ENCODE assay signal across 14 cellular contexts in genomic region chr2:127637236-127637630, GRCh38. TPM values are rescaled to one million over a fixed set of nuclear protein-coding genes. Genes with fewer than 3 reads are reported as not detected.
A peak's percentile ranks its signal among the peaks of the same experiment; 100 is the strongest.
DNase-seq lines count a peak whose midpoint lies in the region; ATAC-seq, FAIRE-seq and TF ChIP-seq lines count a peak whose summit lies in the region.
"Had no signal": no experiment of that assay in that cellular context is flagged by ENCODE, and none has a peak within 500 bp of the region (broad histone marks: within the 10 kb centered on the region; RNA-seq: fewer than 3 reads in every experiment).

No MANE protein-coding gene starts in this region.

- H3K9ac ChIP-seq in liver (ENCODE audit: low read depth in 1 of 2, low read length in 2 of 2) = no peak overlapping the region
- H3K9ac ChIP-seq in HepG2 (ENCODE audit: insufficient read depth, low read depth, low read length) = no peak overlapping the region
- peak overlapping the region; percentile 76 for H3K9ac ChIP-seq in endothelial cell of umbilical vein (replicated peaks; ENCODE audit: extremely low read depth, insufficient read depth, low read length)
- no peak overlapping the region for H3K9ac ChIP-seq in neuronal stem cell (ENCODE audit: low read depth, low read length, poor library complexity)

- peak overlapping the region; percentile 37 for H3K4ac ChIP-seq in neuronal stem cell (ENCODE audit: low read length)

- H3K36me3 ChIP-seq in liver (ENCODE audit: control insufficient read depth in 4 of 4, insufficient read depth in 3 of 4, low read depth in 1 of 4, low read length in 3 of 4) (peaks cover 0 to 6% (median 0%) of the 10 kb centered on the region in 4 donors), HepG2 (replicated peaks in 1 of 2; ENCODE audit: control insufficient read depth in 1 of 2, insufficient read depth in 2 of 2, low read length in 2 of 2) (no peaks in the 10 kb centered on the region), endothelial cell of umbilical vein (ENCODE audit: control insufficient read depth in 2 of 2, extremely low read depth in 1 of 2, insufficient read depth in 2 of 2, low read length in 2 of 2) (no peaks in the 10 kb centered on the region), neuronal stem cell (replicated peaks in 1 of 2; ENCODE audit: control insufficient read depth in 2 of 2, insufficient read depth in 2 of 2, low read length in 2 of 2) (no peaks in the 10 kb centered on the region)

- ATAC-seq in HepG2 = no peak
- ATAC-seq: effector memory CD8-positive, alpha-beta T cell had no signal

- H3K4me2 ChIP-seq in HepG2 (ENCODE audit: low read depth, low read length) (no peak overlapping the region), endothelial cell of umbilical vein (ENCODE audit: insufficient read depth, low read length) (peak overlapping the region; percentile 38), neuronal stem cell (ENCODE audit: insufficient read depth, low read length, poor library complexity, severe bottlenecking) (no peak overlapping the region)

- no peaks in the 10 kb centered on the region for H3K79me1 ChIP-seq in neuronal stem cell (ENCODE audit: low read depth, low read length)

- intact Hi-C loops in HepG2 (cut with micrococcal nuclease; ENCODE audit: unreplicated experiment) (no loop called here), endothelial cell of umbilical vein (cut with micrococcal nuclease) (loop anchor here (1.0 to 2.0 kb wide), 4 partner anchors 22 to 111 kb away; partner anchors contain the start of genes IWS1 and SFT2D3)

- H3K9me3 ChIP-seq in liver (ENCODE audit: control insufficient read depth in 4 of 4, low read length in 3 of 4) (no peaks in the 10 kb centered on the region), HepG2 (ENCODE audit: low read length) (no peaks in the 10 kb centered on the region), endothelial cell of umbilical vein (replicated peaks; ENCODE audit: control insufficient read depth, insufficient read depth, low read length) (no peaks in the 10 kb centered on the region), neuronal stem cell (replicated peaks in 1 of 2; ENCODE audit: control insufficient read depth in 2 of 2, insufficient read depth in 1 of 2, low read depth in 1 of 2, low read length in 2 of 2) (no peaks in the 10 kb centered on the region)

- peak overlapping the region; percentile 97 for H2AK5ac ChIP-seq in neuronal stem cell (ENCODE audit: low read depth, low read length)

- H2BK12ac ChIP-seq in neuronal stem cell (ENCODE audit: low read length) = peak overlapping the region; percentile 41

- TF ChIP-seq POLR2A in HepG2 (IDR thresholded peaks at IDR 0.05; ENCODE audit: insufficient read depth in 1 of 2, low read depth in 2 of 2, low read length in 2 of 2) (no peak), endothelial cell of umbilical vein (IDR thresholded peaks at IDR 0.05; ENCODE audit: low read depth, low read length) (no peak)

- H4K20me1 ChIP-seq in HepG2 (ENCODE audit: insufficient read depth, low read length) (no peaks in the 10 kb centered on the region), endothelial cell of umbilical vein (replicated peaks; ENCODE audit: control insufficient read depth, extremely low read depth, insufficient read depth, low read length) (no peaks in the 10 kb centered on the region)

- H3K4me3 ChIP-seq in liver (ENCODE audit: low read depth in 1 of 3, low read length in 3 of 3) (no peak overlapping the region), HepG2 (replicated peaks in 1 of 3; ENCODE audit: insufficient read depth in 1 of 3, low read depth in 2 of 3, low read length in 3 of 3) (no peak overlapping the region), endothelial cell of umbilical vein (replicated peaks in 1 of 3; ENCODE audit: insufficient read depth in 1 of 3, low read depth in 1 of 3, low read length in 3 of 3) (no peak overlapping the region), neuronal stem cell (ENCODE audit: low read length in 2 of 2) (no peak overlapping the region)

- FAIRE-seq in HepG2 (lab: Jason Lieb, UNC) (no peak), endothelial cell of umbilical vein (lab: Jason Lieb, UNC) (peak; percentile 80)

- BruUV-seq in HepG2 (replicated peaks; lab: Mats Ljungman, UMichigan) = no TSS peak
- TSS peak; percentile 75 for BruUV-seq in endothelial cell of umbilical vein (replicated peaks; lab: Mats Ljungman, UMichigan)

- TF ChIP-seq RAD21 in liver (IDR thresholded peaks at IDR 0.05) (no peak), HepG2 (CRISPR knock-in tag; IDR thresholded peaks at IDR 0.05) (no peak)

- no peaks in the 10 kb centered on the region for H3K9me1 ChIP-seq in endothelial cell of umbilical vein (replicated peaks; ENCODE audit: control insufficient read depth, extremely low read depth, insufficient read depth, low read length)

- H2BK120ac ChIP-seq in neuronal stem cell (ENCODE audit: low read depth, low read length) = peak overlapping the region; percentile 61

- no peak overlapping the region for H4K91ac ChIP-seq in neuronal stem cell (ENCODE audit: low read depth, low read length, poor library complexity)

- peak overlapping the region; percentile 82 for H4K8ac ChIP-seq in neuronal stem cell (ENCODE audit: low read depth, low read length)

- DNase-seq in HepG2 (ENCODE audit: low spot score) (no peak), endothelial cell of umbilical vein (ENCODE audit: low read depth, low spot score) (no peak), neuronal stem cell (ENCODE audit: low spot score) (no peak), T-helper 9 cell (no peak), AG08396 (ENCODE audit: low spot score) (no peak), G401 (ENCODE audit: low spot score) (no peak)
- no peak for DNase-seq in activated CD4-positive, alpha-beta T cell treated with anti-CD3 and anti-CD28 coated beads for 1 hour
- DNase-seq: activated naive CD8-positive, alpha-beta T cell treated with anti-CD3 and anti-CD28 coated beads, Interleukin-2, amount 10 ng/mL, durations not matched to agents 7 days and 5 days; effector memory CD8-positive, alpha-beta T cell; NCI-H2171 treated with DMSO at 0.1 percent for 48 hours; SIG-M5 had no signal

- H3K27ac ChIP-seq in liver (ENCODE audit: low read depth in 1 of 2, low read length in 2 of 2) (peak overlapping the region; percentile 75 to 79), HepG2 (ENCODE audit: extremely low read length, insufficient read depth, low read length) (no peak overlapping the region), endothelial cell of umbilical vein (ENCODE audit: insufficient read depth, low read depth, low read length) (peak overlapping the region; percentile 92), neuronal stem cell (replicated peaks; ENCODE audit: low read length) (no peak overlapping the region)

- H3K4me1 ChIP-seq in liver (ENCODE audit: control insufficient read depth in 4 of 4, insufficient read depth in 4 of 4, low read length in 3 of 4) = peaks cover 3 to 25% (median 11%) of the 10 kb centered on the region in 4 donors
- H3K4me1 ChIP-seq in HepG2 (ENCODE audit: insufficient read depth, low read length) = peaks cover 40% of the 10 kb centered on the region
- peaks cover 33% of the 10 kb centered on the region for H3K4me1 ChIP-seq in endothelial cell of umbilical vein (ENCODE audit: control insufficient read depth, extremely low read depth, insufficient read depth, low read length)
- peaks cover 7 to 16% of the 10 kb centered on the region in 2 donors for H3K4me1 ChIP-seq in neuronal stem cell (ENCODE audit: control insufficient read depth in 2 of 2, insufficient read depth in 1 of 2, low read depth in 1 of 2, low read length in 2 of 2)

- no peak overlapping the region for H2AFZ ChIP-seq in HepG2 (ENCODE audit: low read length)
- H2AFZ ChIP-seq in endothelial cell of umbilical vein (ENCODE audit: low read depth, low read length) = peak overlapping the region; percentile 22
- peak overlapping the region; percentile 85 for H2AFZ ChIP-seq in neuronal stem cell (ENCODE audit: low read length)

- TF ChIP-seq CTCF in liver (IDR thresholded peaks at IDR 0.05; ENCODE audit: low read depth, low read length, missing input control) (no peak), HepG2 (CRISPR knock-in tag; IDR thresholded peaks at IDR 0.05) (no peak), endothelial cell of umbilical vein (IDR thresholded peaks at IDR 0.05; ENCODE audit: extremely low read depth in 1 of 2, insufficient read depth in 1 of 2, low read depth in 1 of 2, low read length in 2 of 2) (no peak)

- 69% methylated on average over 13 of the region's 13 CpGs for WGBS in liver
- 40% methylated on average over 11 of the region's 13 CpGs for WGBS in HepG2 (ENCODE audit: low lambda C conversion rate)
- WGBS in neuronal stem cell (ENCODE audit: extremely low coverage in 2 of 2, insufficient read length in 2 of 2, insufficient replicate concordance in 1 of 2), 2 donors = no CpG with 5 or more reads among the region's 13 CpGs

- H3K79me2 ChIP-seq in HepG2 (ENCODE audit: insufficient read depth, low read length) = no peaks in the 10 kb centered on the region
- H3K79me2 ChIP-seq in endothelial cell of umbilical vein (ENCODE audit: control insufficient read depth, insufficient read depth, low read length) = no peaks in the 10 kb centered on the region

- H3K14ac ChIP-seq in neuronal stem cell (ENCODE audit: low read length) = peak overlapping the region; percentile 82

- dilution Hi-C loops in endothelial cell of umbilical vein (cut with MboI; ENCODE audit: extremely low pct_ligation_motif_present, low sequenced_read_pairs) = no loop called here

- H3K27me3 ChIP-seq in liver (ENCODE audit: control insufficient read depth in 4 of 4, insufficient read depth in 4 of 4, low read length in 3 of 4) = no peaks in the 10 kb centered on the region
- H3K27me3 ChIP-seq in HepG2 (ENCODE audit: control insufficient read depth in 1 of 2, insufficient read depth in 2 of 2, low read length in 2 of 2) = peaks cover 22 to 76% of the 10 kb centered on the region in 2 experiments
- H3K27me3 ChIP-seq in endothelial cell of umbilical vein (ENCODE audit: control insufficient read depth in 2 of 2, insufficient read depth in 2 of 2, low read length in 2 of 2) = no peaks in the 10 kb centered on the region
- H3K27me3 ChIP-seq in neuronal stem cell (ENCODE audit: control insufficient read depth in 3 of 3, insufficient read depth in 3 of 3, low read depth in 1 of 3, low read length in 3 of 3) = no peaks in the 10 kb centered on the region

- peak overlapping the region; percentile 73 for H3K23ac ChIP-seq in neuronal stem cell (ENCODE audit: low read depth, low read length, poor library complexity)

- TF ChIP-seq EP300 in HepG2 (IDR thresholded peaks at IDR 0.05; ENCODE audit: low read depth in 2 of 2, low read length in 2 of 2) (no peak), HepG2 (CRISPR knock-in tag; IDR thresholded peaks at IDR 0.05; ENCODE audit: borderline replicate concordance) (no peak)

- H2BK5ac ChIP-seq in neuronal stem cell (ENCODE audit: low read length) = peak overlapping the region; percentile 39

- in situ Hi-C loops in HepG2 (cut with HindIII; ENCODE audit: extremely low pct_ligation_motif_present, low pct_unique_long_range_greater_than_20kb) = no loop called here
- in situ Hi-C loops in G401 (cut with HindIII; ENCODE audit: low sequenced_read_pairs) = no loop called here

- H3K18ac ChIP-seq in neuronal stem cell (ENCODE audit: low read length) = peak overlapping the region; percentile 93

- POLR2A ChIA-PET in HepG2 (lab: Yijun Ruan, JAX) (no interaction called here), endothelial cell of umbilical vein (lab: Charles Lee) (no interaction called here)

- H2BK15ac ChIP-seq in neuronal stem cell (ENCODE audit: low read length) = peak overlapping the region; percentile 64

- CTCF ChIA-PET in HepG2 (lab: Yijun Ruan, JAX; ENCODE audit: low intra/inter-chr PET ratio, low total read pairs) = no interaction called here
- CTCF ChIA-PET in endothelial cell of umbilical vein (lab: Charles Lee) = interaction anchor here (0.6 to 6.3 kb wide), 9 partner anchors 12 to 213 kb away, joined by 3 to 77 read pairs (median 5); partner anchors contain the start of gene LIMS2

RNA-seq across cellular contexts. Expression of gene GPR17, which starts 8.7 kb away (rescaled TPM):
- under 1 TPM in 1 of 2 donors, not detected in 1; 0.14 TPM for total RNA-seq in liver
- polyA plus RNA-seq in liver = under 1 TPM; 0.03 to 0.07 TPM
- total RNA-seq in HepG2 (2016; rRNA removed; fragmentation: Illumina TruSeq; extraction: Trizol) = not detected in 2 replicates
- total RNA-seq in HepG2 (2016; cell fraction: cytosol; rRNA removed; fragmentation: Illumina TruSeq; extraction: Trizol; ENCODE audit: low read depth) = not detected in 2 replicates
- total RNA-seq in HepG2 (2016; cell fraction: insoluble cytoplasmic fraction; rRNA removed; fragmentation: Illumina TruSeq; extraction: Trizol) = not detected in 2 replicates
- total RNA-seq in HepG2 (2016; cell fraction: membrane; rRNA removed; fragmentation: Illumina TruSeq; extraction: Trizol) = not detected in 2 replicates
- not detected in 2 replicates for total RNA-seq in HepG2 (2016; cell fraction: nucleus; rRNA removed; fragmentation: Illumina TruSeq; extraction: Trizol)
- not detected in 2 replicates for polyA plus RNA-seq in HepG2 (2011; rRNA removed)
- not detected in 2 replicates for polyA plus RNA-seq in HepG2 (2011; cell fraction: cytosol; rRNA removed)
- not detected in 2 replicates for polyA plus RNA-seq in HepG2 (2011; cell fraction: nucleus; rRNA removed)
- not detected in 2 replicates for polyA plus RNA-seq in HepG2 (2012)
- not detected in 2 replicates for polyA plus RNA-seq in HepG2 (2016; cell fraction: cytosol; fragmentation: Illumina TruSeq; extraction: Trizol; ENCODE audit: low read depth)
- polyA plus RNA-seq in HepG2 (2016; cell fraction: insoluble cytoplasmic fraction; fragmentation: Illumina TruSeq; extraction: Trizol; ENCODE audit: low read depth) = not detected in 2 replicates
- not detected in 2 replicates for polyA plus RNA-seq in HepG2 (2016; cell fraction: membrane; fragmentation: Illumina TruSeq; extraction: Trizol; ENCODE audit: low read depth)
- not detected in 2 replicates for polyA plus RNA-seq in HepG2 (2016; cell fraction: nucleus; fragmentation: Illumina TruSeq; extraction: Trizol; ENCODE audit: insufficient read depth, low read depth)
- polyA minus RNA-seq in HepG2 (2011; rRNA and poly(A)+ RNA removed; ENCODE audit: low replicate concordance) = 0.08 TPM in 1 of 2 replicates, not detected in the other
- polyA minus RNA-seq in HepG2 (2011; cell fraction: cytosol; rRNA and poly(A)+ RNA removed) = not detected in 2 replicates
- polyA minus RNA-seq in HepG2 (2011; cell fraction: nucleus; rRNA and poly(A)+ RNA removed) = not detected in 2 replicates
- total RNA-seq in endothelial cell of umbilical vein = not detected in 2 replicates
- polyA plus RNA-seq in endothelial cell of umbilical vein = 0.10 and 0.11 TPM in 2 replicates
- polyA plus RNA-seq in endothelial cell of umbilical vein (2011; cell fraction: cytosol; rRNA removed) = 0.04 TPM in 2 replicates
- not detected in 2 replicates for polyA plus RNA-seq in endothelial cell of umbilical vein (2011; cell fraction: nucleus; rRNA removed)
- polyA plus RNA-seq in endothelial cell of umbilical vein (2012) = 0.10 and 0.15 TPM in 2 replicates
- not detected in 2 replicates for polyA minus RNA-seq in endothelial cell of umbilical vein
- not detected for polyA minus RNA-seq in endothelial cell of umbilical vein (2011; cell fraction: cytosol; rRNA and poly(A)+ RNA removed)
- not detected in 2 replicates for polyA minus RNA-seq in endothelial cell of umbilical vein (2011; cell fraction: nucleus; rRNA and poly(A)+ RNA removed)
- 0.06 TPM for polyA plus RNA-seq in neuronal stem cell (2013, experiment 1 of 2)
- polyA plus RNA-seq in neuronal stem cell (2013, experiment 2 of 2) = 0.04 TPM
- total RNA-seq in G401 (2014; rRNA removed; shearing (Covaris generic)) = not detected in 2 replicates
- total RNA-seq: activated naive CD8-positive, alpha-beta T cell treated with anti-CD3 and anti-CD28 coated beads, Interleukin-2, amount 10 ng/mL, durations not matched to agents 7 days and 5 days; LHCN-M2; omental fat pad had no signal

RNA-seq across cellular contexts. Expression of gene LIMS2, which starts 38.1 kb away (rescaled TPM):
- total RNA-seq in liver (10 to 100 TPM in 1 of 2 donors, 1 to 10 TPM in 1; 1.4 to 15.6 TPM), HepG2 (2016; rRNA removed; fragmentation: Illumina TruSeq; extraction: Trizol) (0.90 and 1.0 TPM in 2 replicates), endothelial cell of umbilical vein (45.7 and 48.3 TPM in 2 replicates)
- polyA plus RNA-seq in liver (10 to 100 TPM; 16.5 to 17.9 TPM), HepG2 (2011; rRNA removed) (1.9 and 2.0 TPM in 2 replicates), endothelial cell of umbilical vein (55.6 and 77.3 TPM in 2 replicates)
- 1.9 and 3.6 TPM in 2 replicates for total RNA-seq in HepG2 (2016; cell fraction: cytosol; rRNA removed; fragmentation: Illumina TruSeq; extraction: Trizol; ENCODE audit: low read depth)
- total RNA-seq in HepG2 (2016; cell fraction: insoluble cytoplasmic fraction; rRNA removed; fragmentation: Illumina TruSeq; extraction: Trizol) = 0.85 and 1.2 TPM in 2 replicates
- 2.6 and 3.9 TPM in 2 replicates for total RNA-seq in HepG2 (2016; cell fraction: membrane; rRNA removed; fragmentation: Illumina TruSeq; extraction: Trizol)
- 0.56 and 0.81 TPM in 2 replicates for total RNA-seq in HepG2 (2016; cell fraction: nucleus; rRNA removed; fragmentation: Illumina TruSeq; extraction: Trizol)
- 2.1 and 3.1 TPM in 2 replicates for polyA plus RNA-seq in HepG2 (2011; cell fraction: cytosol; rRNA removed)
- 2.0 and 2.2 TPM in 2 replicates for polyA plus RNA-seq in HepG2 (2011; cell fraction: nucleus; rRNA removed)
- polyA plus RNA-seq in HepG2 (2012) = 2.1 and 3.9 TPM in 2 replicates
- 8.9 and 10.7 TPM in 2 replicates for polyA plus RNA-seq in HepG2 (2016; cell fraction: cytosol; fragmentation: Illumina TruSeq; extraction: Trizol; ENCODE audit: low read depth)
- polyA plus RNA-seq in HepG2 (2016; cell fraction: insoluble cytoplasmic fraction; fragmentation: Illumina TruSeq; extraction: Trizol; ENCODE audit: low read depth) = 2.4 and 3.4 TPM in 2 replicates
- polyA plus RNA-seq in HepG2 (2016; cell fraction: membrane; fragmentation: Illumina TruSeq; extraction: Trizol; ENCODE audit: low read depth) = 8.6 and 9.2 TPM in 2 replicates
- 1.5 TPM in 2 replicates for polyA plus RNA-seq in HepG2 (2016; cell fraction: nucleus; fragmentation: Illumina TruSeq; extraction: Trizol; ENCODE audit: insufficient read depth, low read depth)
- polyA minus RNA-seq in HepG2 (2011; rRNA and poly(A)+ RNA removed; ENCODE audit: low replicate concordance) = 0.07 and 4.5 TPM in 2 replicates
- polyA minus RNA-seq in HepG2 (2011; cell fraction: cytosol; rRNA and poly(A)+ RNA removed) = 1.2 and 1.9 TPM in 2 replicates
- 1.2 and 1.6 TPM in 2 replicates for polyA minus RNA-seq in HepG2 (2011; cell fraction: nucleus; rRNA and poly(A)+ RNA removed)
- 26.1 and 29.1 TPM in 2 replicates for polyA plus RNA-seq in endothelial cell of umbilical vein (2011; cell fraction: cytosol; rRNA removed)
- polyA plus RNA-seq in endothelial cell of umbilical vein (2011; cell fraction: nucleus; rRNA removed) = 86.3 and 120 TPM in 2 replicates
- 14.1 and 24.9 TPM in 2 replicates for polyA plus RNA-seq in endothelial cell of umbilical vein (2012)
- 28.1 and 45.7 TPM in 2 replicates for polyA minus RNA-seq in endothelial cell of umbilical vein
- not detected for polyA minus RNA-seq in endothelial cell of umbilical vein (2011; cell fraction: cytosol; rRNA and poly(A)+ RNA removed)
- 21.7 and 33.5 TPM in 2 replicates for polyA minus RNA-seq in endothelial cell of umbilical vein (2011; cell fraction: nucleus; rRNA and poly(A)+ RNA removed)
- 2.1 TPM for polyA plus RNA-seq in neuronal stem cell (2013, experiment 1 of 2)
- 1.6 TPM for polyA plus RNA-seq in neuronal stem cell (2013, experiment 2 of 2)
- total RNA-seq in G401 (2014; rRNA removed; shearing (Covaris generic)) = 1.8 and 5.8 TPM in 2 replicates

Comparison
In these comparisons a context has a peak if more than half of its experiments do, and no peak if none do; other contexts are left out.
1. H3K27ac ChIP-seq: peak in liver (2 of 2) and endothelial cell of umbilical vein (single experiment); none in HepG2 (single experiment) and neuronal stem cell (single experiment).